In genomic region chr17:72705905-72706395, GRCh38 we compare ENCODE assay signal across 17 cellular contexts.
DNase-seq lines count a peak whose midpoint lies in the region; ATAC-seq and TF ChIP-seq lines count a peak whose summit lies in the region.
"Had no signal": no experiment of that assay in that cellular context is flagged by ENCODE, and none has a peak within 500 bp of the region (broad histone marks: within the 10 kb centered on the region; RNA-seq: fewer than 3 reads in every experiment).

No MANE protein-coding gene starts in this region.

- peaks cover 11% of the 10 kb centered on the region for H3K9me3 Mint-ChIP-seq in chondrocyte (ENCODE audit: low read depth)

- peaks cover 8% of the 10 kb centered on the region for H3K36me3 Mint-ChIP-seq in chondrocyte (ENCODE audit: low read depth)

- TF ChIP-seq CTCF in GM13977 (IDR thresholded peaks at IDR 0.05; ENCODE audit: extremely low read depth, insufficient read depth, missing control alignments): no peak
- TF ChIP-seq CTCF in chondrocyte (IDR thresholded peaks at IDR 0.05): no peak

- peaks cover 14% of the 10 kb centered on the region for H3K4me1 Mint-ChIP-seq in chondrocyte (ENCODE audit: low read depth)

- DNase-seq in GM13977 (ENCODE audit: low spot score) (peak; percentile 50), chondrocyte (ENCODE audit: low spot score) (no peak), NOMO-1 treated with DMSO at 0.1 percent for 48 hours (lab: John Stamatoyannopoulos, UW; ENCODE audit: unreplicated experiment) (no peak), H4 (ENCODE audit: low spot score) (no peak), NCI-H69 (lab: John Stamatoyannopoulos, UW) (no peak), Right ventricle myocardium superior (no peak)
- DNase-seq: activated CD4-positive, CD25-positive, alpha-beta regulatory T cell treated with anti-CD3 and anti-CD28 coated beads, Interleukin-2, amount 50 U/mL, for 72 hours; activated naive CD4-positive, alpha-beta T cell treated with Interleukin-2 at 50 U/mL for 16 hours; midbrain; NCI-H1105 treated with DMSO at 0.1 percent for 48 hours; NCI-H748 treated with DMSO at 0.1 percent for 48 hours; psoas muscle; stimulated activated CD4-positive, alpha-beta T cell treated with anti-CD3 and anti-CD28 coated beads, Interleukin-1b, Interleukin-23, amount 100 ng/mL, for 48 hours; stimulated activated naive CD4-positive, alpha-beta T cell had no signal

- H3K4me3 Mint-ChIP-seq in chondrocyte (ENCODE audit: unreplicated experiment): no peak overlapping the region

- H3K27ac Mint-ChIP-seq in chondrocyte (ENCODE audit: unreplicated experiment): peak overlapping the region; percentile 37

- peak; percentile 68 for ATAC-seq in GM19455 (IDR thresholded peaks at IDR 0.05; ENCODE audit: unreplicated experiment)
- peak; percentile 72 for ATAC-seq in HG03060 (IDR thresholded peaks at IDR 0.05; ENCODE audit: low read depth, unreplicated experiment)
- no peak for ATAC-seq in Right ventricle myocardium superior (ENCODE audit: poor library complexity)
- ATAC-seq: psoas muscle, SK-N-SH treated with all-trans-retinoic acid at 6 μM for 48 hours had no signal

- in situ Hi-C loops in GM13977 (cut with MboI; ENCODE audit: low pct_unique_long_range_greater_than_20kb, low sequenced_read_pairs, unreplicated experiment): no loop called here

- no peaks in the 10 kb centered on the region for H3K27me3 Mint-ChIP-seq in chondrocyte (ENCODE audit: low read depth)

- intact Hi-C loops in Right ventricle myocardium superior (cut with DNase I): no loop called here
